12 cellular contexts compared by ENCODE assay signal in genomic region chr1:16949026-16949425, GRCh38. TPM values are rescaled to one million over a fixed set of nuclear protein-coding genes. Genes with fewer than 3 reads are reported as not detected.
DNase-seq lines count a peak whose midpoint lies in the region; ATAC-seq and TF ChIP-seq lines count a peak whose summit lies in the region.
"Not testable (repeated sequence)": the region's sequence is repeated elsewhere in the genome, so short reads cannot be mapped to it uniquely, and the experiment has no call there.
"Had no signal": no experiment of that assay in that cellular context is flagged by ENCODE, and none has a peak within 500 bp of the region (broad histone marks: within the 10 kb centered on the region; RNA-seq: fewer than 3 reads in every experiment).

No MANE protein-coding gene starts in this region.

- not testable (repeated sequence) for TF ChIP-seq RAD21 in SK-N-SH (IDR thresholded peaks at IDR 0.05; ENCODE audit: low read length)

- H3K27ac ChIP-seq in C4-2B, result peak overlapping the region; percentile 81
- peak overlapping the region; percentile 53 for H3K27ac ChIP-seq in GM23248
- not testable (repeated sequence) for H3K27ac ChIP-seq in SK-N-SH (ENCODE audit: low read depth in 2 of 2, low read length in 1 of 2)
- peak overlapping the region; percentile 83 to 91 (median 88) for H3K27ac ChIP-seq in body of pancreas
- H3K27ac ChIP-seq in esophagus squamous epithelium, result peak overlapping the region; percentile 63 to 81 (median 70)
- H3K27ac ChIP-seq in stomach, result peak overlapping the region; percentile 68 to 85 (median 83)

- not testable (repeated sequence) for H3K4me3 ChIP-seq in GM23248; SK-N-SH (ENCODE audit: low read depth in 2 of 2, low read length in 1 of 2); body of pancreas; esophagus squamous epithelium; stomach

- not testable (repeated sequence) for H3K36me3 ChIP-seq in GM23248 (ENCODE audit: low read depth); SK-N-SH (replicated peaks in 1 of 2; ENCODE audit: control insufficient read depth in 1 of 2, insufficient read depth in 2 of 2, low read length in 1 of 2); body of pancreas (replicated peaks in 1 of 2; ENCODE audit: insufficient read depth in 1 of 2, low read depth in 2 of 2)
- H3K36me3 ChIP-seq in esophagus squamous epithelium, result peaks cover 0 to 43% (median 8%) of the 10 kb centered on the region in 3 donors
- H3K36me3 ChIP-seq in stomach, result peaks cover 11 to 58% (median 29%) of the 10 kb centered on the region in 4 donors

- POLR2A ChIA-PET in SK-N-SH (lab: Yijun Ruan, JAX), result not testable (repeated sequence)

- H3K27me3 ChIP-seq in GM23248 (replicated peaks; ENCODE audit: insufficient read depth); SK-N-SH (ENCODE audit: insufficient read depth); body of pancreas; esophagus squamous epithelium; stomach: not testable (repeated sequence)

- H4K20me1 ChIP-seq in GM23248 (ENCODE audit: insufficient read depth); SK-N-SH (ENCODE audit: insufficient read depth): not testable (repeated sequence)

- H3K4me2 ChIP-seq in GM23248 (ENCODE audit: unreplicated experiment); SK-N-SH: not testable (repeated sequence)

- WGBS in GM23248 (ENCODE audit: low coverage in 1 of 2, low lambda C conversion rate in 2 of 2, missing lambda C conversion rate in 2 of 2), 2 experiments, result 11 to 25% methylated on average over 7 of the region's 7 CpGs
- 38% methylated on average over 7 of the region's 7 CpGs for WGBS in SK-N-SH (ENCODE audit: low lambda C conversion rate)
- 16 to 59% methylated on average over 5 to 7 of the region's 7 CpGs for WGBS in body of pancreas, 2 donors
- 46 to 53% methylated on average over 3 to 6 of the region's 7 CpGs for WGBS in esophagus squamous epithelium, 2 donors
- 12 to 34% (median 30%) methylated on average over 5 to 7 of the region's 7 CpGs for WGBS in stomach, 5 donors

- TF ChIP-seq POLR2A in body of pancreas (IDR thresholded peaks at IDR 0.05); esophagus squamous epithelium (IDR thresholded peaks at IDR 0.05); stomach (IDR thresholded peaks at IDR 0.05): not testable (repeated sequence)

- H3K4me1 ChIP-seq in GM23248 (ENCODE audit: insufficient read depth); SK-N-SH (ENCODE audit: control insufficient read depth in 1 of 2, insufficient read depth in 2 of 2, low read depth in 1 of 2, low read length in 1 of 2): not testable (repeated sequence)
- peaks cover 25% of the 10 kb centered on the region for H3K4me1 ChIP-seq in body of pancreas
- peaks cover 9 to 37% (median 11%) of the 10 kb centered on the region in 3 donors for H3K4me1 ChIP-seq in esophagus squamous epithelium
- H3K4me1 ChIP-seq in stomach, result peaks cover 13 to 30% (median 19%) of the 10 kb centered on the region in 4 donors

- H3F3A ChIP-seq in GM23248 (ENCODE audit: insufficient read depth); SK-N-SH (replicated peaks; ENCODE audit: insufficient read depth): not testable (repeated sequence)

- intact Hi-C loops in body of pancreas (cut with DNase I), result loop anchor here (5.0 kb wide), 1 partner anchor 327 kb away; no protein-coding TSS in a partner anchor
- intact Hi-C loops in esophagus squamous epithelium (cut with DNase I); stomach (cut with DNase I; ENCODE audit: low total_unique reads): not testable (repeated sequence)

- DNase-seq in GM23248 (peak; percentile 93), NCI-H2029 (lab: John Stamatoyannopoulos, UW) (peak; percentile 51), body of pancreas (peak; percentile 88 to 92 (median 92)), left lobe of liver (ENCODE audit: low spot score) (peak; percentile 89), stomach (peak; percentile 85)
- not testable (repeated sequence) for DNase-seq in SK-N-SH; esophagus squamous epithelium (lab: John Stamatoyannopoulos, UW)

- ATAC-seq in body of pancreas, result peak; percentile 75
- peak; percentile 79 for ATAC-seq in left lobe of liver

- not testable (repeated sequence) for H2AFZ ChIP-seq in GM23248; SK-N-SH (ENCODE audit: low read depth)

- peak overlapping the region; percentile 34; the same call in 1 of the 2 replicates for H3K9ac ChIP-seq in GM23248
- H3K9ac ChIP-seq in SK-N-SH, result not testable (repeated sequence)

- H3K9me2 ChIP-seq in GM23248 (ENCODE audit: insufficient read depth); SK-N-SH: not testable (repeated sequence)

- CTCF ChIA-PET in SK-N-SH (lab: Yijun Ruan, JAX), result interaction anchor here (1.1 to 20.3 kb wide), 4 partner anchors 13 to 327 kb away, joined by 3 to 408 read pairs (median 38); partner anchors contain the start of gene SDHB

- not testable (repeated sequence) for H3K9me3 ChIP-seq in GM23248 (ENCODE audit: low read depth); SK-N-SH; body of pancreas; esophagus squamous epithelium; stomach

- not testable (repeated sequence) for TF ChIP-seq CTCF in C4-2B (conservative IDR thresholded peaks at IDR 0.05); SK-N-SH (IDR thresholded peaks at IDR 0.05); body of pancreas (IDR thresholded peaks at IDR 0.05); esophagus squamous epithelium (IDR thresholded peaks at IDR 0.05); stomach (IDR thresholded peaks at IDR 0.05)

- not testable (repeated sequence) for TF ChIP-seq EP300 in SK-N-SH (IDR thresholded peaks at IDR 0.05; ENCODE audit: borderline replicate concordance in 1 of 2, low read depth in 1 of 2, low read length in 1 of 2); stomach (IDR thresholded peaks at IDR 0.05)

- H3K79me2 ChIP-seq in GM23248 (ENCODE audit: insufficient read depth); SK-N-SH (ENCODE audit: insufficient read depth): not testable (repeated sequence)

- in situ Hi-C loops in GM23248 (cut with MboI), result loop anchor here (10.0 kb wide), 1 partner anchor 344 kb away; no protein-coding TSS in a partner anchor

TF ChIP-seq in SK-N-SH, 30 proteins besides CTCF, POLR2A, EP300 and RAD21:
- TF ChIP-seq NFIC (IDR thresholded peaks at IDR 0.05; ENCODE audit: borderline replicate concordance), result peak; percentile 18; the same call in 1 of the 2 replicates

RNA-seq across cellular contexts. Expression of gene CROCC, which starts 27.3 kb away (rescaled TPM):
- 17.6 and 24.0 TPM in 2 replicates for total RNA-seq in GM23248 (2014; rRNA removed; shearing (Covaris generic))
- polyA plus RNA-seq in GM23248 (2016; fragmentation: Nextera tagmentation; extraction: Ambion mirVana), result 5.2 and 7.0 TPM in 2 replicates
- 31.9 and 39.1 TPM in 2 replicates for polyA plus RNA-seq in SK-N-SH (2012; rRNA removed)
- polyA plus RNA-seq in SK-N-SH (2012; cell fraction: cytosol; rRNA removed), result 9.8 and 16.8 TPM in 2 replicates
- 204 and 314 TPM in 2 replicates for polyA plus RNA-seq in SK-N-SH (2012; cell fraction: nucleus; rRNA removed)
- 100 to 1,000 TPM in 1 of 2 donors, 10 to 100 TPM in 1; 49.8 to 151 TPM for total RNA-seq in body of pancreas
- 10 to 100 TPM in 3 of 4 donors, 1 to 10 TPM in 1; 8.5 to 43.1 (median 30.2) TPM for total RNA-seq in esophagus squamous epithelium
- total RNA-seq in left lobe of liver, result 11.8 TPM
- 100 to 1,000 TPM in 1 of 5 donors, 10 to 100 TPM in 4; 14.0 to 942 (median 49.1) TPM for total RNA-seq in stomach
- 10 to 100 TPM; 17.0 to 27.1 (median 26.2) TPM for polyA plus RNA-seq in stomach

RNA-seq across cellular contexts. Expression of gene MFAP2, which starts 31.4 kb away (rescaled TPM):
- 164 and 189 TPM in 2 replicates for total RNA-seq in GM23248 (2014; rRNA removed; shearing (Covaris generic))
- polyA plus RNA-seq in GM23248 (2016; fragmentation: Nextera tagmentation; extraction: Ambion mirVana) (469 and 471 TPM in 2 replicates), SK-N-SH (2012; rRNA removed) (132 and 189 TPM in 2 replicates), stomach (10 to 100 TPM in 1 of 3 donors, 1 to 10 TPM in 2; 2.7 to 10.8 (median 4.2) TPM)
- 91.7 and 112 TPM in 2 replicates for polyA plus RNA-seq in SK-N-SH (2012; cell fraction: cytosol; rRNA removed)
- polyA plus RNA-seq in SK-N-SH (2012; cell fraction: nucleus; rRNA removed), result 237 and 364 TPM in 2 replicates
- total RNA-seq in body of pancreas (10 to 100 TPM in 1 of 2 donors, 1 to 10 TPM in 1; 1.3 to 13.5 TPM), esophagus squamous epithelium (10 to 100 TPM in 1 of 4 donors, 1 to 10 TPM in 1, under 1 TPM in 1, not detected in 1; 0.70 to 10.5 (median 4.2) TPM), left lobe of liver (0.45 TPM), stomach (10 to 100 TPM in 1 of 5 donors, 1 to 10 TPM in 3, not detected in 1; 5.5 to 31.5 (median 9.3) TPM)
- total RNA-seq: activated CD8-positive, alpha-beta memory T cell treated with anti-CD3 and anti-CD28 coated beads, Interleukin-2, amount 10 ng/mL, durations not matched to agents 7 days and 5 days; activated T-helper 1 cell treated with anti-CD3 and anti-CD28 coated beads, Interleukin-12 subunit alpha, Interleukin-12 subunit beta, Interleukin-2, Interleukin-4 antibody, amounts not matched to agents 30 ng/mL and 10 ng/mL and 1 ng/mL, durations not matched to agents 14 hours and 24 hours and 36 hours; T-cell had no signal

RNA-seq across cellular contexts. Expression of gene RNU1-2, which starts 53.2 kb away (rescaled TPM):
- under 0.01 TPM in 1 of 2 replicates, not detected in the other for total RNA-seq in GM23248 (2014; rRNA removed; shearing (Covaris generic))
- not detected in 2 replicates for polyA plus RNA-seq in GM23248 (2016; fragmentation: Nextera tagmentation; extraction: Ambion mirVana)
- not detected in 2 replicates for polyA plus RNA-seq in SK-N-SH (2012; rRNA removed)
- not detected in 2 replicates for polyA plus RNA-seq in SK-N-SH (2012; cell fraction: cytosol; rRNA removed)
- polyA plus RNA-seq in SK-N-SH (2012; cell fraction: nucleus; rRNA removed), result not detected in 2 replicates
- over 10,000 TPM in 1 of 2 donors, under 1 TPM in 1; under 0.01 to 15,479 TPM for total RNA-seq in body of pancreas
- under 1 TPM; under 0.01 TPM for total RNA-seq in esophagus squamous epithelium
- 1,159 TPM for total RNA-seq in left lobe of liver
- total RNA-seq in stomach, result 1,000 to 10,000 TPM in 1 of 5 donors, under 1 TPM in 4; under 0.01 to 9,966 (median under 0.01) TPM
- not detected for polyA plus RNA-seq in stomach
- polyA plus RNA-seq: neural cell had no signal
